ENCODE assay signal across 8 cellular contexts in genomic region chr3:113051222-113051804, GRCh38.
DNase-seq lines count a peak whose midpoint lies in the region; ATAC-seq lines count a peak whose summit lies in the region.

No MANE protein-coding gene starts in this region.

- peak; percentile 90 for ATAC-seq in GM21360 (IDR thresholded peaks at IDR 0.05; ENCODE audit: unreplicated experiment)

- DNase-seq in COR-L47 (lab: John Stamatoyannopoulos, UW) (peak; percentile 73), HS-5 (ENCODE audit: low read depth) (peak; percentile 58), NOMO-1 treated with DMSO at 0.1 percent for 48 hours (lab: John Stamatoyannopoulos, UW; ENCODE audit: unreplicated experiment) (peak; percentile 75), epidermal melanocyte (ENCODE audit: insufficient read length, low spot score) (peak; percentile 88), myocyte (ENCODE audit: low read depth) (peak; percentile 76)
- peak; percentile 47 to 89 (median 74) for DNase-seq in activated CD8-positive, alpha-beta memory T cell treated with anti-CD3 and anti-CD28 coated beads for 48 hours (ENCODE audit: low read depth in 2 of 3, low spot score in 2 of 3)
- peak; percentile 94 for DNase-seq in stimulated activated CD8-positive, alpha-beta memory T cell treated with anti-CD3 and anti-CD28 coated beads, Interleukin-4, amount 100 ng/mL, for 48 hours

Comparison
In these comparisons a context has a peak if more than half of its experiments do, and no peak if none do; other contexts are left out.
1. Peak in every context shown above with its lines: DNase-seq and ATAC-seq.